In the genomic region with DNA sequence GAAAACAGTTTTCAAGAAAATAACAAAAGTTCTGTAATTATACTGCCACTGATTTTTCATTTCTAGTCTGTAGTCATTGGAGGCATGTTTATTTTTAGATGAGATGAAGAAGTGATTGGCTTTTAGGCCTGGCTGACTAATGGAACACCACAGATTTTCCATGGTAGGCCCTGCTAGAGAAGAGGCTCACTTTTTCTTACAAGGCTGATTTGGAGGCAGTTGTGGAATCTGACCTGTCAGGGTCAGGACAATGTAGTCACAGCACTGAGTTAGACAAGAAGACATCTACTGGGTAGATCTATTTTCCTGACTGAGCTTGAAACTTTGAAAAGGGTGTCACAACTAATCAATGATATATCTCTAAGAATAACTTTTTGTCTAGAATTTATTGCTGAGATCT, we compare ENCODE assay signal across 18 cellular contexts. TPM values are rescaled to one million over a fixed set of nuclear protein-coding genes. Genes with fewer than 3 reads are reported as not detected.
DNase-seq lines count a peak whose midpoint lies in the region; ATAC-seq and TF ChIP-seq lines count a peak whose summit lies in the region.
"Had no signal": no experiment of that assay in that cellular context is flagged by ENCODE, and none has a peak within 500 bp of the region (broad histone marks: within the 10 kb centered on the region; RNA-seq: fewer than 3 reads in every experiment).

No MANE protein-coding gene starts in this region.

- peak; percentile 14 for DNase-seq in activated naive CD4-positive, alpha-beta T cell treated with anti-CD3 and anti-CD28 coated beads for 36 hours
- no peak for DNase-seq in activated naive CD4-positive, alpha-beta T cell treated with anti-CD3 and anti-CD28 coated beads, Interleukin-2, amount 50 U/mL, for 16 hours
- DNase-seq in choroid plexus epithelial cell (ENCODE audit: low read depth) (peak; percentile 21), DMS79 (lab: John Stamatoyannopoulos, UW) (no peak), coronary artery (ENCODE audit: low spot score) (no peak)
- DNase-seq in stimulated activated effector memory CD8-positive, alpha-beta T cell treated with anti-CD3 and anti-CD28 coated beads, Interleukin-12 subunit alpha, Interleukin-12 subunit beta, amount 100 ng/mL, for 72 hours (ENCODE audit: low spot score in 2 of 2) = no peak
- DNase-seq: activated T-cell treated with anti-CD3 and anti-CD28 coated beads, Interleukin-2, amount 50 U/mL, for 4 hours; CD8-positive, alpha-beta memory T cell; DND-41; Karpas-422; kidney; NCI-H1417; NCI-H69; T-helper 9 cell; upper lobe of left lung had no signal

- CTCF ChIA-PET in activated naive CD4-positive, alpha-beta T cell treated with anti-CD3 and anti-CD28 coated beads for 36 hours (lab: Charles Lee) = no interaction called here

- no peaks in the 10 kb centered on the region for H3K9me3 Mint-ChIP-seq in activated naive CD4-positive, alpha-beta T cell treated with anti-CD3 and anti-CD28 coated beads for 36 hours
- H3K9me3 Mint-ChIP-seq in IgD-negative memory B cell = no peaks in the 10 kb centered on the region
- H3K9me3 Mint-ChIP-seq in stimulated activated effector memory CD8-positive, alpha-beta T cell treated with anti-CD3 and anti-CD28 coated beads, Interleukin-12 subunit alpha, Interleukin-12 subunit beta, amount 100 ng/mL, for 72 hours = no peaks in the 10 kb centered on the region
- H3K9me3 Mint-ChIP-seq: activated T-cell treated with anti-CD3 and anti-CD28 coated beads, Interleukin-2, amount 50 U/mL, for 4 hours; CD8-positive, alpha-beta memory T cell; stimulated activated memory B cell treated with anti-CD40 and anti-IgM and Interleukin-4, amounts not matched to agents 10 μg/mL and 1 μg/mL and 100 μg/mL, for 72 hours had no signal

- H3K4me1 Mint-ChIP-seq in activated naive CD4-positive, alpha-beta T cell treated with anti-CD3 and anti-CD28 coated beads for 36 hours (ENCODE audit: low read depth) = peaks cover 47% of the 10 kb centered on the region
- H3K4me1 Mint-ChIP-seq in IgD-negative memory B cell = no peaks in the 10 kb centered on the region
- H3K4me1 Mint-ChIP-seq in stimulated activated effector memory CD8-positive, alpha-beta T cell treated with anti-CD3 and anti-CD28 coated beads, Interleukin-12 subunit alpha, Interleukin-12 subunit beta, amount 100 ng/mL, for 72 hours = peaks cover 39% of the 10 kb centered on the region

- peak overlapping the region; percentile 43 for H3K27ac Mint-ChIP-seq in activated naive CD4-positive, alpha-beta T cell treated with anti-CD3 and anti-CD28 coated beads for 36 hours
- peak overlapping the region in 2 of 3 donors; percentile 12 to 57 for H3K27ac Mint-ChIP-seq in IgD-negative memory B cell
- H3K27ac Mint-ChIP-seq in stimulated activated effector memory CD8-positive, alpha-beta T cell treated with anti-CD3 and anti-CD28 coated beads, Interleukin-12 subunit alpha, Interleukin-12 subunit beta, amount 100 ng/mL, for 72 hours = peak overlapping the region; percentile 68
- H3K27ac Mint-ChIP-seq: stimulated activated memory B cell treated with anti-CD40 and anti-IgM and Interleukin-4, amounts not matched to agents 10 μg/mL and 1 μg/mL and 100 μg/mL, for 72 hours had no signal

- TF ChIP-seq CTCF in choroid plexus epithelial cell (conservative IDR thresholded peaks at IDR 0.05; ENCODE audit: low read depth, low read length) (no peak), coronary artery (IDR thresholded peaks at IDR 0.05) (no peak)

- H3K4me3 ChIP-seq in choroid plexus epithelial cell (ENCODE audit: low read depth, low read length) (no peak overlapping the region), coronary artery (no peak overlapping the region)
- H3K4me3 ChIP-seq: upper lobe of left lung had no signal

- ATAC-seq in stimulated activated effector memory CD8-positive, alpha-beta T cell treated with anti-CD3 and anti-CD28 coated beads, Interleukin-12 subunit alpha, Interleukin-12 subunit beta, amount 100 ng/mL, for 72 hours = peak; percentile 67
- ATAC-seq in HG03159 (IDR thresholded peaks at IDR 0.05; ENCODE audit: unreplicated experiment) = no peak
- ATAC-seq: stimulated activated memory B cell treated with anti-CD40 and anti-IgM and Interleukin-4, amounts not matched to agents 10 μg/mL and 1 μg/mL and 100 μg/mL, for 72 hours had no signal

- intact Hi-C loops in activated naive CD4-positive, alpha-beta T cell treated with anti-CD3 and anti-CD28 coated beads for 36 hours (cut with micrococcal nuclease) = loop anchor here (2.0 kb wide), 1 partner anchor 92 kb away; no protein-coding TSS in a partner anchor

- H3K36me3 Mint-ChIP-seq in activated naive CD4-positive, alpha-beta T cell treated with anti-CD3 and anti-CD28 coated beads for 36 hours (ENCODE audit: low read depth) = peaks cover 53% of the 10 kb centered on the region
- H3K36me3 Mint-ChIP-seq in IgD-negative memory B cell = peaks cover 12% of the 10 kb centered on the region
- peaks cover 100% of the 10 kb centered on the region for H3K36me3 Mint-ChIP-seq in stimulated activated effector memory CD8-positive, alpha-beta T cell treated with anti-CD3 and anti-CD28 coated beads, Interleukin-12 subunit alpha, Interleukin-12 subunit beta, amount 100 ng/mL, for 72 hours

- H3K27me3 Mint-ChIP-seq in activated naive CD4-positive, alpha-beta T cell treated with anti-CD3 and anti-CD28 coated beads for 36 hours (ENCODE audit: low read depth) = no peaks in the 10 kb centered on the region
- H3K27me3 Mint-ChIP-seq in IgD-negative memory B cell = no peaks in the 10 kb centered on the region
- H3K27me3 Mint-ChIP-seq: CD8-positive, alpha-beta memory T cell; stimulated activated memory B cell treated with anti-CD40 and anti-IgM and Interleukin-4, amounts not matched to agents 10 μg/mL and 1 μg/mL and 100 μg/mL, for 72 hours had no signal

- H3K27ac ChIP-seq in coronary artery = peak overlapping the region in 1 of 2 donors; percentile 85
- H3K27ac ChIP-seq: upper lobe of left lung had no signal

- no peak overlapping the region for H3K4me3 Mint-ChIP-seq in activated naive CD4-positive, alpha-beta T cell treated with anti-CD3 and anti-CD28 coated beads for 36 hours
- H3K4me3 Mint-ChIP-seq in IgD-negative memory B cell = no peak overlapping the region
- H3K4me3 Mint-ChIP-seq in stimulated activated effector memory CD8-positive, alpha-beta T cell treated with anti-CD3 and anti-CD28 coated beads, Interleukin-12 subunit alpha, Interleukin-12 subunit beta, amount 100 ng/mL, for 72 hours = no peak overlapping the region
- H3K4me3 Mint-ChIP-seq: activated T-cell treated with anti-CD3 and anti-CD28 coated beads, Interleukin-2, amount 50 U/mL, for 4 hours; CD8-positive, alpha-beta memory T cell; stimulated activated memory B cell treated with anti-CD40 and anti-IgM and Interleukin-4, amounts not matched to agents 10 μg/mL and 1 μg/mL and 100 μg/mL, for 72 hours had no signal

RNA-seq across cellular contexts. Expression of gene KDM3A, which starts 43.9 kb away (rescaled TPM):
- 10 to 100 TPM; 47.3 to 49.9 TPM for total RNA-seq in activated naive CD4-positive, alpha-beta T cell treated with anti-CD3 and anti-CD28 coated beads for 36 hours
- 14.2 TPM for polyA plus RNA-seq in IgD-negative memory B cell

Comparison
In these comparisons a context has a peak if more than half of its experiments do, and no peak if none do; other contexts are left out.
1. DNase-seq: peak in activated naive CD4-positive, alpha-beta T cell treated with anti-CD3 and anti-CD28 coated beads for 36 hours (single experiment) and choroid plexus epithelial cell (single experiment); none in activated naive CD4-positive, alpha-beta T cell treated with anti-CD3 and anti-CD28 coated beads, Interleukin-2, amount 50 U/mL, for 16 hours (single experiment), stimulated activated effector memory CD8-positive, alpha-beta T cell treated with anti-CD3 and anti-CD28 coated beads, Interleukin-12 subunit alpha, Interleukin-12 subunit beta, amount 100 ng/mL, for 72 hours (0 of 2), DMS79 (single experiment) and coronary artery (single experiment).
2. Peak in every context shown above with its lines, with median percentiles within 50 percentile points of each other: H3K27ac Mint-ChIP-seq.